ENCODE assay signal across 10 cellular contexts in genomic region chr2:215811003-215811402, GRCh38.
A peak's percentile ranks its signal among the peaks of the same experiment; 100 is the strongest.
DNase-seq lines count a peak whose midpoint lies in the region; ATAC-seq and TF ChIP-seq lines count a peak whose summit lies in the region.
"Had no signal": no experiment of that assay in that cellular context is flagged by ENCODE, and none has a peak within 500 bp of the region (broad histone marks: within the 10 kb centered on the region; RNA-seq: fewer than 3 reads in every experiment).

No MANE protein-coding gene starts in this region.

- H3K36me3 Mint-ChIP-seq in naive B cell, result no peaks in the 10 kb centered on the region
- no peaks in the 10 kb centered on the region for H3K36me3 Mint-ChIP-seq in CD4-positive, alpha-beta T cell (ENCODE audit: low read depth)

- peak overlapping the region in 7 of 8 donors; percentile 52 to 84 (median 74) for H3K4me3 Mint-ChIP-seq in naive B cell
- H3K4me3 Mint-ChIP-seq in CD4-positive, alpha-beta T cell, result no peak overlapping the region

- peaks cover 24 to 36% (median 35%) of the 10 kb centered on the region in 3 donors for H3K4me1 Mint-ChIP-seq in naive B cell
- peaks cover 17% of the 10 kb centered on the region for H3K4me1 Mint-ChIP-seq in CD4-positive, alpha-beta T cell (ENCODE audit: low read depth)

- no peak for TF ChIP-seq CTCF in CD4-positive, alpha-beta T cell (IDR thresholded peaks at IDR 0.05)

- no peak for DNase-seq in naive B cell
- DNase-seq in NCI-H1694 (lab: John Stamatoyannopoulos, UW), result no peak
- no peak for DNase-seq in CD4-positive, alpha-beta T cell
- no peak for DNase-seq in C1 segment of cervical spinal cord (lab: John Stamatoyannopoulos, UW)
- DNase-seq: foreskin fibroblast, NCI-H187 had no signal

- CTCF ChIA-PET in CD4-positive, alpha-beta T cell (lab: Charles Lee), result no interaction called here

- no peak overlapping the region for H3K27ac Mint-ChIP-seq in naive B cell
- no peak overlapping the region for H3K27ac Mint-ChIP-seq in CD4-positive, alpha-beta T cell

- ATAC-seq in GM19023 (IDR thresholded peaks at IDR 0.05; ENCODE audit: unreplicated experiment), result peak; percentile 23
- ATAC-seq in GM21723 (IDR thresholded peaks at IDR 0.05; ENCODE audit: unreplicated experiment), result peak; percentile 36
- ATAC-seq in HG03354 (IDR thresholded peaks at IDR 0.05; ENCODE audit: poor library complexity, severe bottlenecking, unreplicated experiment), result peak; percentile 29
- peak in 1 of 2 donors; percentile 20 for ATAC-seq in naive B cell (ENCODE audit: low read depth in 2 of 2)
- ATAC-seq in CD4-positive, alpha-beta T cell (ENCODE audit: poor library complexity), result no peak
- ATAC-seq: HCT116 had no signal

- no peaks in the 10 kb centered on the region for H3K9me3 ChIP-seq in CD4-positive, alpha-beta T cell (ENCODE audit: control insufficient read depth, low read length)

- no peaks in the 10 kb centered on the region for H3K9me3 Mint-ChIP-seq in naive B cell
- H3K9me3 Mint-ChIP-seq in CD4-positive, alpha-beta T cell, result no peaks in the 10 kb centered on the region

- intact Hi-C loops in CD4-positive, alpha-beta T cell (cut with DNase I, micrococcal nuclease), result no loop called here

- H3K27me3 ChIP-seq in CD4-positive, alpha-beta T cell (ENCODE audit: control insufficient read depth, insufficient read depth, low read length), result no peaks in the 10 kb centered on the region

- no peak overlapping the region for H3K27ac ChIP-seq in CD4-positive, alpha-beta T cell (ENCODE audit: low read depth, low read length)

- POLR2A ChIA-PET in CD4-positive, alpha-beta T cell (lab: Charles Lee), result no interaction called here

- peaks cover 0 to 14% (median 0%) of the 10 kb centered on the region in 3 donors for H3K27me3 Mint-ChIP-seq in naive B cell
- no peaks in the 10 kb centered on the region for H3K27me3 Mint-ChIP-seq in CD4-positive, alpha-beta T cell
